ENCODE assay signal across 19 cellular contexts in genomic region chr2:27162151-27163121, GRCh38. TPM values are rescaled to one million over a fixed set of nuclear protein-coding genes. Genes with fewer than 3 reads are reported as not detected.
DNase-seq lines count a peak whose midpoint lies in the region; ATAC-seq and TF ChIP-seq lines count a peak whose summit lies in the region.
"Had no signal": no experiment of that assay in that cellular context is flagged by ENCODE, and none has a peak within 500 bp of the region (broad histone marks: within the 10 kb centered on the region; RNA-seq: fewer than 3 reads in every experiment).

No MANE protein-coding gene starts in this region.

- no peak overlapping the region for H3K27ac Mint-ChIP-seq in stimulated activated memory B cell treated with anti-CD40 and anti-IgM and Interleukin-4, amounts not matched to agents 10 μg/mL and 1 μg/mL and 100 μg/mL, for 72 hours
- H3K27ac Mint-ChIP-seq: CD8-positive, alpha-beta T cell; dendritic cell treated with granulocyte-macrophage colony-stimulating factor and Interleukin-4, amounts not matched to agents 40 ng/mL and 50 ng/mL, for 4 days; H9 had no signal

- H3K27ac ChIP-seq in SJSA1 (peak overlapping the region; percentile 65), gastrocnemius medialis (no peak overlapping the region)
- H3K27ac ChIP-seq: hepatocyte had no signal

- peaks cover 14% of the 10 kb centered on the region for H3K4me1 ChIP-seq in SJSA1 (replicated peaks)
- no peaks in the 10 kb centered on the region for H3K4me1 ChIP-seq in gastrocnemius medialis

- no peak for TF ChIP-seq CTCF in fibroblast of villous mesenchyme (IDR thresholded peaks at IDR 0.05; ENCODE audit: insufficient read depth, low read depth, low read length)
- TF ChIP-seq CTCF in gastrocnemius medialis (IDR thresholded peaks at IDR 0.05 in 4 of 5, conservative IDR thresholded peaks at IDR 0.05 in 1 of 5): no peak

- H3K9me3 ChIP-seq in SJSA1 (replicated peaks) (no peaks in the 10 kb centered on the region), gastrocnemius medialis (no peaks in the 10 kb centered on the region)
- H3K9me3 ChIP-seq: SK-N-SH had no signal

- intact Hi-C loops in gastrocnemius medialis (cut with DNase I; ENCODE audit: low total_unique reads): no loop called here

- no peaks in the 10 kb centered on the region for H3K9me3 Mint-ChIP-seq in stimulated activated memory B cell treated with anti-CD40 and anti-IgM and Interleukin-4, amounts not matched to agents 10 μg/mL and 1 μg/mL and 100 μg/mL, for 72 hours
- H3K9me3 Mint-ChIP-seq: CD8-positive, alpha-beta T cell; dendritic cell treated with granulocyte-macrophage colony-stimulating factor and Interleukin-4, amounts not matched to agents 40 ng/mL and 50 ng/mL, for 4 days had no signal

- DNase-seq in A172 (ENCODE audit: low spot score): peak; percentile 40
- peak; percentile 18 for DNase-seq in HS-5 (ENCODE audit: low read depth)
- DNase-seq in SJSA1 (ENCODE audit: low read depth in 1 of 2, low spot score in 2 of 2): peak; percentile 71 to 82
- peak; percentile 56 for DNase-seq in fibroblast of villous mesenchyme (ENCODE audit: low read depth)
- DNase-seq in activated effector memory CD4-positive, alpha-beta T cell treated with anti-CD3 and anti-CD28 coated beads, Interleukin-2, amount 50 U/mL, for 16 hours: no peak
- no peak for DNase-seq in gastrocnemius medialis
- DNase-seq: activated gamma-delta T cell; CD8-positive, alpha-beta T cell; GDM1; H9; left cardiac atrium; SK-N-SH had no signal

- H3K4me1 Mint-ChIP-seq in stimulated activated memory B cell treated with anti-CD40 and anti-IgM and Interleukin-4, amounts not matched to agents 10 μg/mL and 1 μg/mL and 100 μg/mL, for 72 hours: peaks cover 16% of the 10 kb centered on the region

- ATAC-seq in stimulated activated memory B cell treated with anti-CD40 and anti-IgM and Interleukin-4, amounts not matched to agents 10 μg/mL and 1 μg/mL and 100 μg/mL, for 72 hours: no peak
- ATAC-seq in gastrocnemius medialis: no peak
- ATAC-seq in GM18858 (IDR thresholded peaks at IDR 0.05; ENCODE audit: unreplicated experiment): no peak
- ATAC-seq: CD8-positive, alpha-beta T cell; left cardiac atrium had no signal

- H3K36me3 Mint-ChIP-seq in stimulated activated memory B cell treated with anti-CD40 and anti-IgM and Interleukin-4, amounts not matched to agents 10 μg/mL and 1 μg/mL and 100 μg/mL, for 72 hours: no peaks in the 10 kb centered on the region
- H3K36me3 Mint-ChIP-seq: CD8-positive, alpha-beta T cell had no signal

- no peaks in the 10 kb centered on the region for H3K27me3 ChIP-seq in SJSA1 (replicated peaks)
- H3K27me3 ChIP-seq in gastrocnemius medialis: no peaks in the 10 kb centered on the region
- H3K27me3 ChIP-seq: hepatocyte had no signal

- TF ChIP-seq POLR2A in gastrocnemius medialis (IDR thresholded peaks at IDR 0.05): no peak

- H3K4me3 ChIP-seq in SJSA1: peak overlapping the region; percentile 36
- H3K4me3 ChIP-seq in fibroblast of villous mesenchyme (ENCODE audit: low read depth, low read length): peak overlapping the region; percentile 10
- no peak overlapping the region for H3K4me3 ChIP-seq in gastrocnemius medialis
- H3K4me3 ChIP-seq: hepatocyte had no signal

- H3K36me3 ChIP-seq in SJSA1: no peaks in the 10 kb centered on the region
- H3K36me3 ChIP-seq in gastrocnemius medialis: no peaks in the 10 kb centered on the region

- no peak overlapping the region for H3K4me3 Mint-ChIP-seq in stimulated activated memory B cell treated with anti-CD40 and anti-IgM and Interleukin-4, amounts not matched to agents 10 μg/mL and 1 μg/mL and 100 μg/mL, for 72 hours
- H3K4me3 Mint-ChIP-seq: CD8-positive, alpha-beta T cell; dendritic cell treated with granulocyte-macrophage colony-stimulating factor and Interleukin-4, amounts not matched to agents 40 ng/mL and 50 ng/mL, for 4 days; H9 had no signal

- H3K27me3 Mint-ChIP-seq in stimulated activated memory B cell treated with anti-CD40 and anti-IgM and Interleukin-4, amounts not matched to agents 10 μg/mL and 1 μg/mL and 100 μg/mL, for 72 hours: no peaks in the 10 kb centered on the region
- H3K27me3 Mint-ChIP-seq: dendritic cell treated with granulocyte-macrophage colony-stimulating factor and Interleukin-4, amounts not matched to agents 40 ng/mL and 50 ng/mL, for 4 days had no signal

- in situ Hi-C loops in gastrocnemius medialis (cut with MboI; ENCODE audit: low sequenced_read_pairs in 4 of 4): no loop called here

RNA-seq across cellular contexts. Expression of gene TCF23, which starts 13.6 kb away (rescaled TPM):
- total RNA-seq in A172 (2014; rRNA removed; shearing (Covaris generic)): not detected in 2 replicates
- not detected in 2 replicates for total RNA-seq in SJSA1 (2014; rRNA removed; shearing (Covaris generic))
- total RNA-seq in fibroblast of villous mesenchyme (not detected in 2 replicates), gastrocnemius medialis (under 1 TPM in 1 of 4 donors, not detected in 3; 0.20 TPM)
- total RNA-seq: A673; CD8-positive, alpha-beta T cell; H9; hepatocyte; myocyte had no signal

RNA-seq across cellular contexts. Expression of gene PRR30, which starts 23.2 kb away (rescaled TPM):
- not detected in 2 replicates for total RNA-seq in A172 (2014; rRNA removed; shearing (Covaris generic))
- total RNA-seq in SJSA1 (2014; rRNA removed; shearing (Covaris generic)): not detected in 2 replicates
- not detected in 2 replicates for total RNA-seq in fibroblast of villous mesenchyme
- not detected for total RNA-seq in gastrocnemius medialis
- total RNA-seq: A673; CD8-positive, alpha-beta T cell; H9; hepatocyte; left cardiac atrium; myocyte; posterior vena cava had no signal

RNA-seq across cellular contexts. Expression of gene PREB, which starts 28.0 kb away (rescaled TPM):
- 79.5 and 89.2 TPM in 2 replicates for total RNA-seq in A172 (2014; rRNA removed; shearing (Covaris generic))
- 87.4 and 101 TPM in 2 replicates for total RNA-seq in SJSA1 (2014; rRNA removed; shearing (Covaris generic))
- total RNA-seq in fibroblast of villous mesenchyme (39.3 and 45.3 TPM in 2 replicates), gastrocnemius medialis (100 to 1,000 TPM; 117 to 197 (median 154) TPM)

RNA-seq across cellular contexts. Expression of gene ABHD1, which starts 38.8 kb away (rescaled TPM):
- total RNA-seq in A172 (2014; rRNA removed; shearing (Covaris generic)): 2.2 TPM in 1 of 2 replicates, not detected in the other
- not detected in 2 replicates for total RNA-seq in SJSA1 (2014; rRNA removed; shearing (Covaris generic))
- total RNA-seq in fibroblast of villous mesenchyme: under 0.01 TPM in 1 of 2 replicates, not detected in the other
- total RNA-seq in gastrocnemius medialis: 1 to 10 TPM in 3 of 4 donors, under 1 TPM in 1; 0.61 to 2.3 (median 1.2) TPM
- total RNA-seq: A673, myocyte had no signal

RNA-seq across cellular contexts. Expression of gene CGREF1, which starts 43.5 kb away (rescaled TPM):
- total RNA-seq in A172 (2014; rRNA removed; shearing (Covaris generic)): 0.17 and 0.40 TPM in 2 replicates
- total RNA-seq in SJSA1 (2014; rRNA removed; shearing (Covaris generic)): 2.1 and 3.1 TPM in 2 replicates
- total RNA-seq in fibroblast of villous mesenchyme (under 0.01 TPM in 2 replicates), gastrocnemius medialis (1 to 10 TPM; 1.2 to 7.1 (median 4.3) TPM)
- total RNA-seq: CD8-positive, alpha-beta T cell had no signal

Comparison
In these comparisons a context has a peak if more than half of its experiments do, and no peak if none do; other contexts are left out.
1. DNase-seq: peak in A172 (single experiment), HS-5 (single experiment), SJSA1 (2 of 2) and fibroblast of villous mesenchyme (single experiment); none in activated effector memory CD4-positive, alpha-beta T cell treated with anti-CD3 and anti-CD28 coated beads, Interleukin-2, amount 50 U/mL, for 16 hours (single experiment) and gastrocnemius medialis (0 of 2).
2. H3K4me3 ChIP-seq: peak in SJSA1 (single experiment) and fibroblast of villous mesenchyme (single experiment); none in gastrocnemius medialis (0 of 4).